In genomic region chr11:72352859-72353551, GRCh38 we compare ENCODE assay signal across 10 cellular contexts.
DNase-seq lines count a peak whose midpoint lies in the region; ATAC-seq and TF ChIP-seq lines count a peak whose summit lies in the region.
"Had no signal": no experiment of that assay in that cellular context is flagged by ENCODE, and none has a peak within 500 bp of the region (broad histone marks: within the 10 kb centered on the region; RNA-seq: fewer than 3 reads in every experiment).

No MANE protein-coding gene starts in this region.

- H4K20me1 ChIP-seq in PC-9 (ENCODE audit: insufficient read depth) = no peaks in the 10 kb centered on the region

- H3K4me3 Mint-ChIP-seq in activated CD4-positive, alpha-beta T cell treated with anti-CD3 and anti-CD28 coated beads, Interleukin-2, amount 10 ng/mL, durations not matched to agents 24 days and 14 days = no peak overlapping the region
- no peak overlapping the region for H3K4me3 Mint-ChIP-seq in type B pancreatic cell
- H3K4me3 Mint-ChIP-seq: naive B cell had no signal

- H3K79me2 ChIP-seq in PC-9 (ENCODE audit: low read depth) = no peaks in the 10 kb centered on the region

- H3K4me1 Mint-ChIP-seq in activated CD4-positive, alpha-beta T cell treated with anti-CD3 and anti-CD28 coated beads, Interleukin-2, amount 10 ng/mL, durations not matched to agents 24 days and 14 days = no peaks in the 10 kb centered on the region
- peaks cover 23% of the 10 kb centered on the region for H3K4me1 Mint-ChIP-seq in type B pancreatic cell (ENCODE audit: unreplicated experiment)

- H2AFZ ChIP-seq in PC-9 = no peak overlapping the region

- TF ChIP-seq CTCF in type B pancreatic cell (conservative IDR thresholded peaks at IDR 0.05) = peak; percentile 54
- no peak for TF ChIP-seq CTCF in PC-9 (conservative IDR thresholded peaks at IDR 0.05)

- peak; percentile 75 for ATAC-seq in GM21786 (IDR thresholded peaks at IDR 0.05; ENCODE audit: unreplicated experiment)

- no peaks in the 10 kb centered on the region for H3K9me2 ChIP-seq in PC-9 (ENCODE audit: insufficient read depth)

- no peaks in the 10 kb centered on the region for H3K36me3 ChIP-seq in PC-9 (ENCODE audit: low read depth)

- no peaks in the 10 kb centered on the region for H3K27me3 Mint-ChIP-seq in activated CD4-positive, alpha-beta T cell treated with anti-CD3 and anti-CD28 coated beads, Interleukin-2, amount 10 ng/mL, durations not matched to agents 24 days and 14 days
- no peaks in the 10 kb centered on the region for H3K27me3 Mint-ChIP-seq in type B pancreatic cell
- H3K27me3 Mint-ChIP-seq: naive B cell had no signal

- no peaks in the 10 kb centered on the region for H3K4me1 ChIP-seq in PC-9 (replicated peaks; ENCODE audit: insufficient read depth)

- H3K36me3 Mint-ChIP-seq in activated CD4-positive, alpha-beta T cell treated with anti-CD3 and anti-CD28 coated beads, Interleukin-2, amount 10 ng/mL, durations not matched to agents 24 days and 14 days (ENCODE audit: low read depth) = peaks cover 3% of the 10 kb centered on the region
- peaks cover 6% of the 10 kb centered on the region for H3K36me3 Mint-ChIP-seq in type B pancreatic cell

- no peaks in the 10 kb centered on the region for H3F3A ChIP-seq in PC-9 (ENCODE audit: insufficient read depth, low read depth)

- intact Hi-C loops in activated CD4-positive, alpha-beta T cell treated with anti-CD3 and anti-CD28 coated beads, Interleukin-2, amount 10 ng/mL, durations not matched to agents 24 days and 14 days (cut with micrococcal nuclease) = loop anchor here (2.0 kb wide), 1 partner anchor 20 kb away; no protein-coding TSS in a partner anchor
- intact Hi-C loops in PC-9 (cut with micrococcal nuclease; ENCODE audit: unreplicated experiment) = loop anchor here (5.0 kb wide), 1 partner anchor 59 kb away; no protein-coding TSS in a partner anchor

- no peak overlapping the region for H3K27ac Mint-ChIP-seq in activated CD4-positive, alpha-beta T cell treated with anti-CD3 and anti-CD28 coated beads, Interleukin-2, amount 10 ng/mL, durations not matched to agents 24 days and 14 days
- H3K27ac Mint-ChIP-seq in type B pancreatic cell = no peak overlapping the region
- H3K27ac Mint-ChIP-seq: naive B cell had no signal

- peak; percentile 60 for DNase-seq in activated CD4-positive, alpha-beta T cell treated with anti-CD3 and anti-CD28 coated beads, Interleukin-2, amount 10 ng/mL, durations not matched to agents 24 days and 14 days
- no peak for DNase-seq in activated CD4-positive, alpha-beta T cell treated with anti-CD3 and anti-CD28 coated beads for 4 hours
- DNase-seq in NCI-H2227 treated with DMSO at 0.1 percent for 48 hours (lab: John Stamatoyannopoulos, UW) = peak; percentile 47
- DNase-seq in fibroblast of peridontal ligament (ENCODE audit: extremely low read depth) = peak; percentile 86
- no peak for DNase-seq in type B pancreatic cell (ENCODE audit: extremely low spot score, unreplicated experiment)
- no peak for DNase-seq in PC-9
- DNase-seq in activated CD8-positive, alpha-beta memory T cell treated with anti-CD3 and anti-CD28 coated beads for 24 hours = no peak
- DNase-seq: DND-41, naive B cell had no signal

- H3K4me2 ChIP-seq in PC-9 = no peak overlapping the region

- POLR2A ChIA-PET in PC-9 (lab: Charles Lee; ENCODE audit: unreplicated experiment) = no interaction called here

- no peaks in the 10 kb centered on the region for H3K9me3 Mint-ChIP-seq in activated CD4-positive, alpha-beta T cell treated with anti-CD3 and anti-CD28 coated beads, Interleukin-2, amount 10 ng/mL, durations not matched to agents 24 days and 14 days
- no peaks in the 10 kb centered on the region for H3K9me3 Mint-ChIP-seq in type B pancreatic cell
- H3K9me3 Mint-ChIP-seq: naive B cell had no signal

- no peak overlapping the region for H3K4me3 ChIP-seq in PC-9

- CTCF ChIA-PET in PC-9 (lab: Charles Lee) = no interaction called here

- BruUV-seq in PC-9 (replicated peaks; lab: Mats Ljungman, UMichigan) = no TSS peak

- H3K27ac ChIP-seq in PC-9 = no peak overlapping the region

- H3K9me3 ChIP-seq in PC-9 (ENCODE audit: insufficient read depth, low read depth) = no peaks in the 10 kb centered on the region

- H3K27me3 ChIP-seq in PC-9 (ENCODE audit: insufficient read depth, low read depth) = no peaks in the 10 kb centered on the region

Comparison
In these comparisons a context has a peak if more than half of its experiments do, and no peak if none do; other contexts are left out.
1. DNase-seq: peak in activated CD4-positive, alpha-beta T cell treated with anti-CD3 and anti-CD28 coated beads, Interleukin-2, amount 10 ng/mL, durations not matched to agents 24 days and 14 days (single experiment), NCI-H2227 treated with DMSO at 0.1 percent for 48 hours (single experiment) and fibroblast of peridontal ligament (single experiment); none in activated CD4-positive, alpha-beta T cell treated with anti-CD3 and anti-CD28 coated beads for 4 hours (0 of 2), type B pancreatic cell (single experiment), PC-9 (0 of 2) and activated CD8-positive, alpha-beta memory T cell treated with anti-CD3 and anti-CD28 coated beads for 24 hours (single experiment).